In the genomic region with DNA sequence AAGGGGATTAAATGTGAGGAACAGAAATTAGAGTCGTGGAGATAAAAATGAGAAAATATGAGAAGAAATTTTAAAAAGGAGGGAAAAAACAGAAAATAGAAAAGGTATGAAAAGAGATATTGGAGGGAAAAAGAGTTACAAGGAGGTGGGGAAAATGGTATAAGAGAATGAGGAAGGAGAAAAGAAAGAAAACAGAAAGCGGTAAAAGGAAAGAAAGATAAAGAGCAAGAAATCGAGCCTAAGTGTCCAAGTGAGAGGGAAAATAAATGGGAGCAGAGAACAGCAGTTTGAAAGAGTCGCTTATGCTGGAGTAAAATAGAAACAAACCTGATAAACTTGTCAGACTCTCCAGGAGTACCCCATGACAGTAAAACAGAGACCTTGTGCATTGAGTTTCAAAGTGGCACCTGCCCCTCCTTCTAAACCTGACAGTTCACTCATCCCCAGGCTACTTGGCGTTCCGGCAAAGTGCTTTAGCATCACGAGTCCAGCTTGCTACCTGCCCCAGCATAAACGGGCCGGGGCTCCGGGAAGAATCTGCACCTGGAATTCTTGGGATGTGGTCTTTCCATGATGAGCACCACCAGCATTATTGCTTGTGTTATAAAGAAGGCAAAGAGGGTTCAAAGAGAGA, we compare ENCODE assay signal across 7 cellular contexts. TPM values are rescaled to one million over a fixed set of nuclear protein-coding genes. Genes with fewer than 3 reads are reported as not detected.
A peak's percentile ranks its signal among the peaks of the same experiment; 100 is the strongest.
DNase-seq lines count a peak whose midpoint lies in the region; ATAC-seq and TF ChIP-seq lines count a peak whose summit lies in the region.

No MANE protein-coding gene starts in this region.

- TF ChIP-seq CTCF in neutrophil (IDR thresholded peaks at IDR 0.05) (no peak), GM20000 (IDR thresholded peaks at IDR 0.05; ENCODE audit: extremely low read depth, missing control alignments) (no peak)

- H3K4me3 ChIP-seq in endocrine pancreas (ENCODE audit: control insufficient read depth, insufficient read depth, low read length) = peak overlapping the region; percentile 73
- peak overlapping the region; percentile 78 to 87 for H3K4me3 ChIP-seq in neutrophil (ENCODE audit: low read depth in 1 of 2, low read length in 1 of 2)

- H3K27ac ChIP-seq in neutrophil = no peak overlapping the region

- no peak for ATAC-seq in HG03095 (IDR thresholded peaks at IDR 0.05; ENCODE audit: unreplicated experiment)
- no peak for ATAC-seq in activated T-helper 17 cell treated with anti-CD3 and anti-CD28 coated beads, Interleukin-2, amount 50 U/mL, for 72 hours (replicated peaks)

- H3K27ac Mint-ChIP-seq in activated T-helper 17 cell treated with anti-CD3 and anti-CD28 coated beads, Interleukin-2, amount 50 U/mL, for 72 hours = no peak overlapping the region

- DNase-seq in EL (peak; percentile 34), NCI-H510A (lab: John Stamatoyannopoulos, UW) (peak; percentile 29), GM20000 (ENCODE audit: low spot score) (no peak)

- H3K27me3 ChIP-seq in endocrine pancreas (ENCODE audit: control insufficient read depth, insufficient read depth, low read length) = no peaks in the 10 kb centered on the region
- peaks cover 34% of the 10 kb centered on the region for H3K27me3 ChIP-seq in neutrophil

- H3K4me1 Mint-ChIP-seq in activated T-helper 17 cell treated with anti-CD3 and anti-CD28 coated beads, Interleukin-2, amount 50 U/mL, for 72 hours = peaks cover 6% of the 10 kb centered on the region

- H3K9me3 Mint-ChIP-seq in activated T-helper 17 cell treated with anti-CD3 and anti-CD28 coated beads, Interleukin-2, amount 50 U/mL, for 72 hours = no peaks in the 10 kb centered on the region

- no peaks in the 10 kb centered on the region for H3K36me3 Mint-ChIP-seq in activated T-helper 17 cell treated with anti-CD3 and anti-CD28 coated beads, Interleukin-2, amount 50 U/mL, for 72 hours (ENCODE audit: low read depth)

- H3K4me1 ChIP-seq in endocrine pancreas (ENCODE audit: control insufficient read depth, insufficient read depth, low read length) = peaks cover 17% of the 10 kb centered on the region
- H3K4me1 ChIP-seq in neutrophil (ENCODE audit: control insufficient read depth in 1 of 2, insufficient read depth in 1 of 2, low read depth in 1 of 2, low read length in 1 of 2) = peaks cover 17 to 25% of the 10 kb centered on the region in 2 experiments

- H3K9me3 ChIP-seq in endocrine pancreas (ENCODE audit: control insufficient read depth, low read length) = no peaks in the 10 kb centered on the region
- H3K9me3 ChIP-seq in neutrophil = no peaks in the 10 kb centered on the region

- H3K27me3 Mint-ChIP-seq in activated T-helper 17 cell treated with anti-CD3 and anti-CD28 coated beads, Interleukin-2, amount 50 U/mL, for 72 hours = peaks cover 19% of the 10 kb centered on the region

- peak overlapping the region; percentile 3 for H3K9ac ChIP-seq in endocrine pancreas (ENCODE audit: control insufficient read depth, insufficient read depth, low read length)

- H3K4me3 Mint-ChIP-seq in activated T-helper 17 cell treated with anti-CD3 and anti-CD28 coated beads, Interleukin-2, amount 50 U/mL, for 72 hours = no peak overlapping the region

- no peaks in the 10 kb centered on the region for H3K36me3 ChIP-seq in endocrine pancreas (ENCODE audit: control insufficient read depth, insufficient read depth, low read length)
- H3K36me3 ChIP-seq in neutrophil = no peaks in the 10 kb centered on the region

RNA-seq across cellular contexts. Expression of a gene that starts 0.6 kb away (rescaled TPM):
- total RNA-seq in activated T-helper 17 cell treated with anti-CD3 and anti-CD28 coated beads, Interleukin-2, amount 50 U/mL, for 72 hours = not detected
